Comparison of ENCODE assay signal across 8 cellular contexts in the genomic region with DNA sequence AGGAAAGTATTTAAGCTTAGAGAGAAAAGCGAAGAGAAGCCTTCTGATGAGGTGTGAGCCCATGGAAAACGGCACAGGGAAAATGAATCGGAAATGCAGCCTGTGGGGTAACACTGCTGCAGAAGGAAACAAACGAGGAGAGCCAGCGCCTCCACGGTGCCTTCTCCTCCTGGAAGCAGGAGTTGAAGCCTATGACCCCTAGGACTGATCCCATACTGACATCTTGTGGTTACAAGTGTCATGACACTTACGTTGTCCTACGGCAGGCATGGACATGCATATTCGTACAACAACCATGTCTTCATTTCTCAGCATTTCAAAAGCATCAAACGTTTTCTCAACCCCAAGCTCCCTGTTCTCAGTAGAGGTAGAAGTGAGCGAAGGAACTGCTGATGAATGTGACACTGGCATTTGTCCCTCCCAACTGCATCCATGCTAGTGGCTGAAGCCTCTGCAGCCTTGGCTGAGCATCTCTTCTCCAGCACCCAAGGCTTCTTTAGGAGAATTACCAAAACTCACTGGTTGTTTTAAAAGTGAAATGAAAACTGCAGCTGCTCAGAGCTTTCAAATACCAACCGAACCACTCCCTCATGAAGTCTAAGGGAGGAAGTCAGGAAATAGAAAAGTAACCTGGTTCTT.
A peak's percentile ranks its signal among the peaks of the same experiment; 100 is the strongest.
DNase-seq lines count a peak whose midpoint lies in the region; ATAC-seq and TF ChIP-seq lines count a peak whose summit lies in the region.

No MANE protein-coding gene starts in this region.

- H3K27me3 ChIP-seq in AG04450 (ENCODE audit: control insufficient read depth, insufficient read depth, low read length) (no peaks in the 10 kb centered on the region), tibial artery (no peaks in the 10 kb centered on the region)

- ATAC-seq in HG03097 (IDR thresholded peaks at IDR 0.05; ENCODE audit: low FRiP score, unreplicated experiment), result peak; percentile 68

- intact Hi-C loops in tibial artery (cut with DNase I; ENCODE audit: low total_unique reads), result no loop called here

- H3K4me3 ChIP-seq in AG04450 (ENCODE audit: low read depth, low read length), result no peak overlapping the region
- no peak overlapping the region for H3K4me3 ChIP-seq in GM12875 (ENCODE audit: low read depth, low read length)
- H3K4me3 ChIP-seq in WI38 (ENCODE audit: low read depth, low read length), result no peak overlapping the region
- no peak overlapping the region for H3K4me3 ChIP-seq in tibial artery

- no peaks in the 10 kb centered on the region for H3K9me3 ChIP-seq in AG04450 (ENCODE audit: control insufficient read depth, insufficient read depth, low read length)
- no peaks in the 10 kb centered on the region for H3K9me3 ChIP-seq in tibial artery

- peaks cover 0 to 30% (median 6%) of the 10 kb centered on the region in 4 donors for H3K4me1 ChIP-seq in tibial artery

- POLR2A ChIA-PET in AG04450 (lab: Yijun Ruan, JAX), result no interaction called here

- DNase-seq in AG04450 (ENCODE audit: low read depth, low spot score) (peak; percentile 46), NCI-H2196 treated with DMSO at 0.1 percent for 48 hours (lab: John Stamatoyannopoulos, UW; ENCODE audit: unreplicated experiment) (peak; percentile 67), epidermal melanocyte (ENCODE audit: insufficient read length, low spot score) (peak; percentile 69), midbrain (lab: John Stamatoyannopoulos, UW) (peak; percentile 88), tibial artery (peak; percentile 54 to 74)

- no peak overlapping the region for H3K27ac ChIP-seq in AG04450 (ENCODE audit: low read depth, low read length)
- no peak overlapping the region for H3K27ac ChIP-seq in tibial artery

- CTCF ChIA-PET in AG04450 (lab: Charles Lee), result interaction anchor here (0.5 to 4.8 kb wide), 44 partner anchors 9 to 875 kb away, joined by 3 to 35 read pairs (median 4); no protein-coding TSS in a partner anchor

- peak; percentile 87 for TF ChIP-seq CTCF in AG04450 (IDR thresholded peaks at IDR 0.05; ENCODE audit: low read depth, low read length)
- peak; percentile 82 for TF ChIP-seq CTCF in GM12875 (IDR thresholded peaks at IDR 0.05; ENCODE audit: borderline replicate concordance, insufficient read depth, low read depth, low read length)
- TF ChIP-seq CTCF in WI38 (IDR thresholded peaks at IDR 0.05; ENCODE audit: low read depth, low read length), result peak; percentile 73
- peak; percentile 79 to 87 for TF ChIP-seq CTCF in tibial artery (IDR thresholded peaks at IDR 0.05)

- no peaks in the 10 kb centered on the region for H3K36me3 ChIP-seq in tibial artery
